23 cellular contexts compared by ENCODE assay signal in the genomic region with DNA sequence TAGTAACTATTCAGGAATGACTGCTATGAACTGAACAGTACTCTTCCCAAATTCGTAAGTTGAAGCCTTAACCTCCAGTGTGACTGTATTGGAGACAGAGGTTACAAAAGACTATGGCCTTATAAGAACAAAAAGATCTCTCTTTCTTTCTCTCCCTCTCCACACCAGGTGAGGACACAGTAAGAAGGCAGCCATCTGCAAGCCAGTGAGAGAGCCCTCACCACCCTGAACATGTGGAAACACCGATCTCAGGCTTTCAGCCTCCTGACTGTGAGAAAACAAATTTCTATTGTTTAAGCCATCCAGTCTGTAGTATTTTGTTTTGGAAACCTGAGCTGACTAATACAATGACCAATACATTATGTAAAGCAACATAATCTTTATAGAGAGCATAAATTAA.
DNase-seq lines count a peak whose midpoint lies in the region; FAIRE-seq and TF ChIP-seq lines count a peak whose summit lies in the region.
"Had no signal": no experiment of that assay in that cellular context is flagged by ENCODE, and none has a peak within 500 bp of the region (broad histone marks: within the 10 kb centered on the region; RNA-seq: fewer than 3 reads in every experiment).

No MANE protein-coding gene starts in this region.

- CTCF ChIA-PET in H1 (lab: Charles Lee; ENCODE audit: partially characterized antibody): no interaction called here

- H3K9me3 ChIP-seq in H1 (ENCODE audit: insufficient read depth in 2 of 2, low read depth in 1 of 2, low read length in 1 of 2): no peaks in the 10 kb centered on the region
- H3K9me3 ChIP-seq in neuronal stem cell (replicated peaks in 1 of 2; ENCODE audit: control insufficient read depth in 2 of 2, insufficient read depth in 1 of 2, low read depth in 1 of 2, low read length in 2 of 2): no peaks in the 10 kb centered on the region
- H3K9me3 ChIP-seq in BE2C: no peaks in the 10 kb centered on the region
- H3K9me3 ChIP-seq: BLaER1, SK-N-SH had no signal

- TF ChIP-seq RAD21 in H1 (IDR thresholded peaks at IDR 0.05 in 1 of 2, conservative IDR thresholded peaks at IDR 0.05 in 1 of 2; ENCODE audit: low read depth in 2 of 2, low read length in 2 of 2): no peak

- POLR2A ChIA-PET in H1 (lab: Charles Lee; ENCODE audit: partially characterized antibody): no interaction called here

- no peak overlapping the region for H2AK5ac ChIP-seq in H1 (ENCODE audit: low read depth, low read length)
- H2AK5ac ChIP-seq in neuronal stem cell (ENCODE audit: low read depth, low read length): no peak overlapping the region

- H2BK120ac ChIP-seq in H1 (replicated peaks; ENCODE audit: low read depth, low read length): no peak overlapping the region
- no peak overlapping the region for H2BK120ac ChIP-seq in neuronal stem cell (ENCODE audit: low read depth, low read length)

- H3K9ac ChIP-seq in H1 (replicated peaks in 1 of 4; ENCODE audit: extremely low read depth in 1 of 4, low read depth in 3 of 4, low read length in 3 of 4): no peak overlapping the region
- H3K9ac ChIP-seq in neuronal stem cell (ENCODE audit: low read depth, low read length, poor library complexity): no peak overlapping the region
- H3K9ac ChIP-seq: BLaER1, SK-N-SH had no signal

- H3K79me1 ChIP-seq in H1 (ENCODE audit: low read depth, low read length): no peaks in the 10 kb centered on the region
- H3K79me1 ChIP-seq in neuronal stem cell (ENCODE audit: low read depth, low read length): no peaks in the 10 kb centered on the region

- no peak overlapping the region for H3K27ac ChIP-seq in H1 (ENCODE audit: low read depth, low read length)
- no peak overlapping the region for H3K27ac ChIP-seq in neuronal stem cell (replicated peaks; ENCODE audit: low read length)
- H3K27ac ChIP-seq: BLaER1 had no signal

- 72% methylated on average over 2 of the region's 2 CpGs; no CpG with 5 or more reads in 1 of the 2 experiments for WGBS in H1 (ENCODE audit: extremely low coverage in 1 of 2, insufficient coverage in 1 of 2, insufficient read length in 1 of 2, insufficient replicate concordance in 2 of 2, low coverage in 1 of 2, low lambda C conversion rate in 2 of 2, missing lambda C conversion rate in 1 of 2), 2 experiments
- whole genome bisulfite sequencing in neuronal stem cell (ENCODE audit: extremely low coverage in 2 of 2, insufficient read length in 2 of 2, insufficient replicate concordance in 1 of 2), 2 donors: no CpG with 5 or more reads among the region's 2 CpGs

- H4K8ac ChIP-seq in H1 (ENCODE audit: extremely low read depth, insufficient read depth, low read length) (no peak overlapping the region), neuronal stem cell (ENCODE audit: low read depth, low read length) (no peak overlapping the region)

- H3K4me3 ChIP-seq in H1 (ENCODE audit: extremely low read depth in 1 of 4, insufficient read depth in 2 of 4, low read depth in 3 of 4, low read length in 4 of 4) (no peak overlapping the region), neuronal stem cell (ENCODE audit: low read length in 2 of 2) (no peak overlapping the region), BE2C (ENCODE audit: low read depth, low read length) (no peak overlapping the region)
- H3K4me3 ChIP-seq: BLaER1 had no signal

- no peak overlapping the region for H3K56ac ChIP-seq in H1 (replicated peaks; ENCODE audit: insufficient read length, low read depth, low read length)

- H2BK15ac ChIP-seq in H1 (ENCODE audit: low read length) (no peak overlapping the region), neuronal stem cell (ENCODE audit: low read length) (no peak overlapping the region)

- FAIRE-seq in H1 (lab: Jason Lieb, UNC): no peak
- FAIRE-seq: GM12891 had no signal

- H3K18ac ChIP-seq in H1 (ENCODE audit: extremely low read depth, low read length): no peak overlapping the region
- H3K18ac ChIP-seq in neuronal stem cell (ENCODE audit: low read length): no peak overlapping the region

- no peak overlapping the region for H3K4ac ChIP-seq in H1 (replicated peaks; ENCODE audit: insufficient read length, low read depth, low read length)
- H3K4ac ChIP-seq in neuronal stem cell (ENCODE audit: low read length): no peak overlapping the region

- TF ChIP-seq EP300 in H1 (IDR thresholded peaks at IDR 0.05; ENCODE audit: borderline replicate concordance in 1 of 2, low read depth in 2 of 2, low read length in 2 of 2): no peak

- H2BK5ac ChIP-seq in H1 (ENCODE audit: low read depth, low read length): no peak overlapping the region
- no peak overlapping the region for H2BK5ac ChIP-seq in neuronal stem cell (ENCODE audit: low read length)

- no peaks in the 10 kb centered on the region for H3K27me3 ChIP-seq in H1 (replicated peaks in 1 of 4; ENCODE audit: control insufficient read depth in 3 of 4, extremely low read depth in 1 of 4, insufficient read depth in 3 of 4, low read length in 3 of 4)
- no peaks in the 10 kb centered on the region for H3K27me3 ChIP-seq in neuronal stem cell (ENCODE audit: control insufficient read depth in 3 of 3, insufficient read depth in 3 of 3, low read depth in 1 of 3, low read length in 3 of 3)
- H3K27me3 ChIP-seq in BE2C: no peaks in the 10 kb centered on the region
- H3K27me3 ChIP-seq: BLaER1 had no signal

- DNase-seq in NCI-H748 (lab: John Stamatoyannopoulos, UW; ENCODE audit: unreplicated experiment) (peak; percentile 9), NCI-H748 treated with DMSO at 0.1 percent for 48 hours (lab: John Stamatoyannopoulos, UW) (no peak), NCI-H345 (lab: John Stamatoyannopoulos, UW) (peak; percentile 30), H1 (ENCODE audit: low read depth in 1 of 2, low spot score in 2 of 2) (no peak), neuronal stem cell (ENCODE audit: low spot score) (no peak), NCI-H1092 treated with DMSO at 0.1 percent for 48 hours (lab: John Stamatoyannopoulos, UW) (no peak), BE2C (no peak), COR-L47 (lab: John Stamatoyannopoulos, UW) (no peak)
- DNase-seq: CD4-positive, CD25-positive, alpha-beta regulatory T cell; DMS 273 treated with DMSO at 0.1 percent for 48 hours; DMS79; EL; GF-D8; Karpas-422; NCI-H1105; NCI-H1436 treated with DMSO at 0.1 percent for 48 hours; NCI-H1930; NCI-H2107; NCI-H524 treated with DMSO at 0.1 percent for 48 hours; SK-N-SH; SW 1271 had no signal

- TF ChIP-seq POLR2A in H1 (IDR thresholded peaks at IDR 0.05; ENCODE audit: control extremely low read depth in 1 of 2, low read depth in 2 of 2, low read length in 2 of 2): no peak

- H3K4me1 ChIP-seq in H1 (replicated peaks in 1 of 4; ENCODE audit: control insufficient read depth in 3 of 4, insufficient read depth in 4 of 4, low read length in 3 of 4): no peaks in the 10 kb centered on the region
- no peaks in the 10 kb centered on the region for H3K4me1 ChIP-seq in neuronal stem cell (ENCODE audit: control insufficient read depth in 2 of 2, insufficient read depth in 1 of 2, low read depth in 1 of 2, low read length in 2 of 2)
- H3K4me1 ChIP-seq in BE2C: no peaks in the 10 kb centered on the region
- H3K4me1 ChIP-seq: BLaER1 had no signal

- no peaks in the 10 kb centered on the region for H4K20me1 ChIP-seq in H1 (replicated peaks in 1 of 2; ENCODE audit: control insufficient read depth in 1 of 2, insufficient read depth in 2 of 2, low read length in 2 of 2)
- H4K20me1 ChIP-seq: BLaER1 had no signal

- H3K14ac ChIP-seq in H1 (ENCODE audit: insufficient read length): no peak overlapping the region
- H3K14ac ChIP-seq in neuronal stem cell (ENCODE audit: low read length): no peak overlapping the region

- H3K23ac ChIP-seq in H1 (ENCODE audit: insufficient read length): no peak overlapping the region
- no peak overlapping the region for H3K23ac ChIP-seq in neuronal stem cell (ENCODE audit: low read depth, low read length, poor library complexity)

- no peaks in the 10 kb centered on the region for H3K23me2 ChIP-seq in H1 (ENCODE audit: low read depth, low read length)

- H4K91ac ChIP-seq in H1 (replicated peaks; ENCODE audit: insufficient read length, low read length) (no peak overlapping the region), neuronal stem cell (ENCODE audit: low read depth, low read length, poor library complexity) (no peak overlapping the region)

- H4K5ac ChIP-seq in H1 (ENCODE audit: insufficient read length, low read depth, low read length): no peak overlapping the region

- TF ChIP-seq CTCF in H1 (IDR thresholded peaks at IDR 0.05; ENCODE audit: control extremely low read depth in 1 of 3, insufficient read depth in 1 of 3, low read depth in 1 of 3, low read length in 3 of 3) (no peak), BE2C (IDR thresholded peaks at IDR 0.05; ENCODE audit: low read depth, low read length) (no peak)

- H2AFZ ChIP-seq in H1 (ENCODE audit: low read length) (peak overlapping the region; percentile 97), neuronal stem cell (ENCODE audit: low read length) (peak overlapping the region; percentile 41)

- H3K4me2 ChIP-seq in H1 (ENCODE audit: insufficient read depth in 1 of 2, low read depth in 2 of 2, low read length in 2 of 2) (no peak overlapping the region), neuronal stem cell (ENCODE audit: insufficient read depth, low read length, poor library complexity, severe bottlenecking) (no peak overlapping the region)
- H3K4me2 ChIP-seq: BLaER1, SK-N-SH had no signal

- H3K79me2 ChIP-seq in H1 (ENCODE audit: control insufficient read depth in 1 of 2, insufficient read depth in 2 of 2, low read length in 2 of 2): no peaks in the 10 kb centered on the region

- no peak overlapping the region for H2BK20ac ChIP-seq in H1 (ENCODE audit: low read length)

- H2BK12ac ChIP-seq in H1 (ENCODE audit: low read depth, low read length) (no peak overlapping the region), neuronal stem cell (ENCODE audit: low read length) (no peak overlapping the region)

- H3K36me3 ChIP-seq in H1 (ENCODE audit: control insufficient read depth in 2 of 4, insufficient read depth in 4 of 4, low read length in 3 of 4) (no peaks in the 10 kb centered on the region), neuronal stem cell (replicated peaks in 1 of 2; ENCODE audit: control insufficient read depth in 2 of 2, insufficient read depth in 2 of 2, low read length in 2 of 2) (no peaks in the 10 kb centered on the region), BE2C (no peaks in the 10 kb centered on the region)
- H3K36me3 ChIP-seq: BLaER1 had no signal

TF ChIP-seq in H1, 55 proteins besides CTCF, POLR2A, EP300 and RAD21:
- TF ChIP-seq SIRT6 (IDR thresholded peaks at IDR 0.05; ENCODE audit: low read length): no peak
- TF ChIP-seq TAF7 (optimal IDR thresholded peaks at IDR 0.05; ENCODE audit: borderline replicate concordance, low read depth, low read length): no peak
- TF ChIP-seq TBP (IDR thresholded peaks at IDR 0.05; ENCODE audit: low read depth, low read length): no peak
- no peak for TF ChIP-seq TCF12 (IDR thresholded peaks at IDR 0.05; ENCODE audit: low read depth, low read length)
- no peak for TF ChIP-seq TEAD4 (IDR thresholded peaks at IDR 0.05; ENCODE audit: low read depth, low read length)
- no peak for TF ChIP-seq CTBP2 (IDR thresholded peaks at IDR 0.05; ENCODE audit: borderline replicate concordance, insufficient read depth, insufficient read length, low read length)
- TF ChIP-seq BACH1 (IDR thresholded peaks at IDR 0.05; ENCODE audit: low read length): no peak
TF ChIP-seq in H1: peak in this region for 0.

Comparison
In these comparisons a context has a peak if more than half of its experiments do, and no peak if none do; other contexts are left out.
1. DNase-seq: peak in NCI-H748 (single experiment) and NCI-H345 (single experiment); none in NCI-H748 treated with DMSO at 0.1 percent for 48 hours (single experiment), H1 (0 of 2), neuronal stem cell (single experiment), NCI-H1092 treated with DMSO at 0.1 percent for 48 hours (single experiment), BE2C (single experiment) and COR-L47 (single experiment).